8 cellular contexts compared by ENCODE assay signal in the genomic region with DNA sequence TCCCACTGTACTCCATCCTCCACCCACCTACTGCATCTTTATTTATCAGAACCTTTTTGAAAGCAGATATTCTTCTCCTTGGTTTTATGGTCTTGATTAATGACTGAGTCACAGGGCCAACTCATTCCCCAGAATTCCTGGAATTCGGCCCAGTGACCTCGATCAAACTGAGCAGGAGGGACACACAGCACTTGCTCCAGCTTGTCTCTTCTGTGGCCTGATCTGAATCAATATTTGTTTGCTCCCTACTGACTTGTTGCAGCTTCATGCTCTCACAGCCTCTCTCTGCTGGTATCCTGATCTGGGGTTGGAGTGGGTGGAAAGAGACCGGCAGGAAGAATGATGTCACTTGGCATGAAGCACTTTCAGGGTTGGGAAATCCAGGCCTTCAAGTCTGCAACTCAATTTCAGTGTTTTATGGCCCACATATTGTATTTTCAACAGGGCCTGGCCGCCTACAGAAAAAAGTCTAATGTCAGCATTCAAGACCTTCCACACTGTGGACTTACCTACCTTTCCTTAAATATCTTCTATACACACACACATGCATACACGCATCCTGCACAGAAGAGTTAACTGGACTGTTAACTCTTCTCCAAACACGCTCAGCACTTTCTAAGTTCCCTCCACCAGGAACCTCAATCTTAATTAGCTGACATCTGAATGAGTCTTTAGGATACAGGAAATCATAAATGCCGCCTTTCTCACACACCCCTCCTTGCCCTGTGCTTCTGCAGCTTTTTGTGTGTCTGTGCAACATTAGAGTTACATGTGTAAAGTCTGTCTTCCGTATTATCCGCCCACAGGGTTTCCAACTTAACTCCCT. TPM values are rescaled to one million over a fixed set of nuclear protein-coding genes. Genes with fewer than 3 reads are reported as not detected.
A peak's percentile ranks its signal among the peaks of the same experiment; 100 is the strongest.
DNase-seq lines count a peak whose midpoint lies in the region; ATAC-seq, FAIRE-seq and TF ChIP-seq lines count a peak whose summit lies in the region.

No MANE protein-coding gene starts in this region.

- no peak for TF ChIP-seq RAD21 in HepG2 (CRISPR knock-in tag; IDR thresholded peaks at IDR 0.05)

- H3K4me1 ChIP-seq in HepG2 (ENCODE audit: insufficient read depth, low read length), result peaks cover 89% of the 10 kb centered on the region

- H3K9me3 Mint-ChIP-seq in MCF 10A (ENCODE audit: unreplicated experiment) (no peaks in the 10 kb centered on the region), type B pancreatic cell (no peaks in the 10 kb centered on the region)

- H3K27ac ChIP-seq in HepG2 (ENCODE audit: extremely low read length, insufficient read depth, low read length), result peak overlapping the region; percentile 96

- peaks cover 0 to 12% of the 10 kb centered on the region in 2 experiments; a peak in 4 of 5 replicates for H3K36me3 ChIP-seq in HepG2 (replicated peaks in 1 of 2; ENCODE audit: control insufficient read depth in 1 of 2, insufficient read depth in 2 of 2, low read length in 2 of 2)

- peak overlapping the region; percentile 79 for H3K9ac ChIP-seq in HepG2 (ENCODE audit: insufficient read depth, low read depth, low read length)

- H3K27me3 Mint-ChIP-seq in MCF 10A (ENCODE audit: insufficient read depth, unreplicated experiment), result no peaks in the 10 kb centered on the region
- peaks cover 8% of the 10 kb centered on the region for H3K27me3 Mint-ChIP-seq in type B pancreatic cell

- intact Hi-C loops in MCF 10A (cut with micrococcal nuclease) (loop anchor here (1.0 to 2.0 kb wide), 3 partner anchors 19 to 28 kb away; no protein-coding TSS in a partner anchor), HepG2 (cut with micrococcal nuclease; ENCODE audit: unreplicated experiment) (loop anchor here (1.0 to 5.0 kb wide), 4 partner anchors 14 to 84 kb away; a partner anchor contains a TSS)

- in situ Hi-C loops in HepG2 (cut with HindIII; ENCODE audit: extremely low pct_ligation_motif_present, low pct_unique_long_range_greater_than_20kb), result no loop called here

- H3K4me3 Mint-ChIP-seq in MCF 10A (ENCODE audit: unreplicated experiment), result peak overlapping the region; percentile 98
- H3K4me3 Mint-ChIP-seq in type B pancreatic cell, result peak overlapping the region; percentile 91

- peak; percentile 35 to 64; a peak in 2 of 4 replicates for TF ChIP-seq POLR2A in HepG2 (IDR thresholded peaks at IDR 0.05; ENCODE audit: insufficient read depth in 1 of 2, low read depth in 2 of 2, low read length in 2 of 2)

- H4K20me1 ChIP-seq in HepG2 (ENCODE audit: insufficient read depth, low read length), result no peaks in the 10 kb centered on the region

- peak overlapping the region in 1 of 3 experiments; percentile 24; a peak in 1 of 6 replicates for H3K4me3 ChIP-seq in HepG2 (replicated peaks in 1 of 3; ENCODE audit: insufficient read depth in 1 of 3, low read depth in 2 of 3, low read length in 3 of 3)

- H3K9me3 ChIP-seq in HepG2 (ENCODE audit: low read length), result no peaks in the 10 kb centered on the region

- H3K27ac Mint-ChIP-seq in MCF 10A (ENCODE audit: low read depth, unreplicated experiment) (peak overlapping the region; percentile 91), type B pancreatic cell (peak overlapping the region; percentile 97)

- FAIRE-seq in HepG2 (lab: Jason Lieb, UNC), result peak; percentile 98

- TF ChIP-seq EP300 in HepG2 (IDR thresholded peaks at IDR 0.05; ENCODE audit: low read depth in 2 of 2, low read length in 2 of 2) (peak in 1 of 2 experiments; percentile 92; a peak in 2 of 4 replicates), HepG2 (CRISPR knock-in tag; IDR thresholded peaks at IDR 0.05; ENCODE audit: borderline replicate concordance) (peak; percentile 83)

- peak; percentile 54 to 84 for DNase-seq in NCI-H2081 (lab: John Stamatoyannopoulos, UW)
- DNase-seq in NCI-H2081 treated with DMSO at 0.1 percent for 48 hours (lab: John Stamatoyannopoulos, UW), result no peak
- DNase-seq in NCI-H2107 (lab: John Stamatoyannopoulos, UW), result peak; percentile 34
- DNase-seq in MCF 10A (ENCODE audit: unreplicated experiment), result peak; percentile 99
- DNase-seq in HepG2 (ENCODE audit: low spot score), result peak; percentile 99
- no peak for DNase-seq in type B pancreatic cell (ENCODE audit: extremely low spot score, unreplicated experiment)
- no peak for DNase-seq in GDM1 (lab: John Stamatoyannopoulos, UW)
- DNase-seq in stimulated activated CD4-positive, alpha-beta T cell treated with anti-CD3 and anti-CD28 coated beads, Interleukin-1b, Interleukin-23, amount 100 ng/mL, for 48 hours, result no peak

- H3K36me3 Mint-ChIP-seq in MCF 10A (ENCODE audit: insufficient read depth, unreplicated experiment) (peaks cover 90% of the 10 kb centered on the region), type B pancreatic cell (peaks cover 50% of the 10 kb centered on the region)

- H3K79me2 ChIP-seq in HepG2 (ENCODE audit: insufficient read depth, low read length), result peaks cover 74% of the 10 kb centered on the region

- no peaks in the 10 kb centered on the region for H3K27me3 ChIP-seq in HepG2 (ENCODE audit: control insufficient read depth in 1 of 2, insufficient read depth in 2 of 2, low read length in 2 of 2)

- 35% methylated on average over 9 of the region's 9 CpGs for WGBS in HepG2 (ENCODE audit: low lambda C conversion rate)

- ATAC-seq in HepG2, result peak; percentile 96

- H2AFZ ChIP-seq in HepG2 (ENCODE audit: low read length), result no peak overlapping the region

- TSS peak; percentile 24 for BruUV-seq in MCF 10A (replicated peaks; lab: Mats Ljungman, UMichigan)
- TSS peak; percentile 74 for BruUV-seq in HepG2 (replicated peaks; lab: Mats Ljungman, UMichigan)

- TF ChIP-seq CTCF in MCF 10A (IDR thresholded peaks at IDR 0.05; ENCODE audit: unreplicated experiment), result no peak
- TF ChIP-seq CTCF in HepG2 (CRISPR knock-in tag; IDR thresholded peaks at IDR 0.05), result no peak
- TF ChIP-seq CTCF in type B pancreatic cell (conservative IDR thresholded peaks at IDR 0.05), result no peak

- CTCF ChIA-PET in MCF 10A (lab: Yijun Ruan, JAX), result interaction anchor here (0.6 to 2.2 kb wide), 8 partner anchors 17 to 698 kb away, joined by 3 to 11 read pairs (median 5); no protein-coding TSS in a partner anchor
- CTCF ChIA-PET in HepG2 (lab: Yijun Ruan, JAX; ENCODE audit: low intra/inter-chr PET ratio, low total read pairs), result interaction anchor here (0.6 kb wide), 1 partner anchor 9 kb away, joined by 3 read pairs; no protein-coding TSS in a partner anchor

- H3K4me1 Mint-ChIP-seq in MCF 10A (ENCODE audit: insufficient read depth, unreplicated experiment), result peaks cover 75% of the 10 kb centered on the region
- peaks cover 68% of the 10 kb centered on the region for H3K4me1 Mint-ChIP-seq in type B pancreatic cell (ENCODE audit: unreplicated experiment)

- H3K4me2 ChIP-seq in HepG2 (ENCODE audit: low read depth, low read length), result peak overlapping the region; percentile 59

- POLR2A ChIA-PET in MCF 10A (lab: Yijun Ruan, JAX) (interaction anchor here (0.5 to 13.9 kb wide), 22 partner anchors 8 to 1406 kb away, joined by 3 to 461 read pairs (median 4); a partner anchor contains a TSS), HepG2 (lab: Yijun Ruan, JAX) (interaction anchor here (0.9 to 6.1 kb wide), 9 partner anchors 9 to 84 kb away, joined by 3 to 117 read pairs (median 4); no protein-coding TSS in a partner anchor)

TF ChIP-seq in HepG2, 621 proteins besides CTCF, POLR2A, EP300 and RAD21 (continues in another document):
- TF ChIP-seq, protein P1, sequence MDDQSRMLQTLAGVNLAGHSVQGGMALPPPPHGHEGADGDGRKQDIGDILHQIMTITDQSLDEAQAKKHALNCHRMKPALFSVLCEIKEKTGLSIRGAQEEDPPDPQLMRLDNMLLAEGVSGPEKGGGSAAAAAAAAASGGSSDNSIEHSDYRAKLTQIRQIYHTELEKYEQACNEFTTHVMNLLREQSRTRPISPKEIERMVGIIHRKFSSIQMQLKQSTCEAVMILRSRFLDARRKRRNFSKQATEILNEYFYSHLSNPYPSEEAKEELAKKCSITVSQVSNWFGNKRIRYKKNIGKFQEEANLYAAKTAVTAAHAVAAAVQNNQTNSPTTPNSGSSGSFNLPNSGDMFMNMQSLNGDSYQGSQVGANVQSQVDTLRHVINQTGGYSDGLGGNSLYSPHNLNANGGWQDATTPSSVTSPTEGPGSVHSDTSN (CRISPR knock-in tag; IDR thresholded peaks at IDR 0.05; ENCODE audit: borderline replicate concordance), result no peak
- TF ChIP-seq ATRX (CRISPR knock-in tag; IDR thresholded peaks at IDR 0.05; ENCODE audit: borderline replicate concordance) (no peak), DR1 (CRISPR knock-in tag; IDR thresholded peaks at IDR 0.05) (no peak), MBD4 (IDR thresholded peaks at IDR 0.05; ENCODE audit: borderline replicate concordance, low read length) (no peak), ZNF160 (CRISPR knock-in tag; IDR thresholded peaks at IDR 0.05) (no peak), ZNF121 (CRISPR knock-in tag; IDR thresholded peaks at IDR 0.05) (0 out of 2 replicates have a peak, but pooled peaks have one; percentile 13), SNAPC2 (CRISPR knock-in tag; IDR thresholded peaks at IDR 0.05) (no peak), DNMT1 (CRISPR knock-in tag; IDR thresholded peaks at IDR 0.05) (no peak), TOE1 (CRISPR knock-in tag; IDR thresholded peaks at IDR 0.05) (peak; percentile 90)

RNA-seq across cellular contexts. Expression of a gene that starts 4.6 kb away (rescaled TPM):
- 3,317 and 3,451 TPM in 2 replicates for total RNA-seq in MCF 10A (2022)
- 196 and 233 TPM in 2 replicates for total RNA-seq in HepG2 (2016; rRNA removed; fragmentation: Illumina TruSeq; extraction: Trizol)
- 267 and 332 TPM in 2 replicates for total RNA-seq in HepG2 (2016; cell fraction: cytosol; rRNA removed; fragmentation: Illumina TruSeq; extraction: Trizol; ENCODE audit: low read depth)
- 199 and 222 TPM in 2 replicates for total RNA-seq in HepG2 (2016; cell fraction: insoluble cytoplasmic fraction; rRNA removed; fragmentation: Illumina TruSeq; extraction: Trizol)
- total RNA-seq in HepG2 (2016; cell fraction: membrane; rRNA removed; fragmentation: Illumina TruSeq; extraction: Trizol), result 458 TPM in 2 replicates
- total RNA-seq in HepG2 (2016; cell fraction: nucleus; rRNA removed; fragmentation: Illumina TruSeq; extraction: Trizol), result 71.2 and 77.0 TPM in 2 replicates
- 530 and 613 TPM in 2 replicates for polyA plus RNA-seq in HepG2 (2011; rRNA removed)
- polyA plus RNA-seq in HepG2 (2011; cell fraction: cytosol; rRNA removed), result 1,111 and 1,129 TPM in 2 replicates
- polyA plus RNA-seq in HepG2 (2011; cell fraction: nucleus; rRNA removed), result 334 and 382 TPM in 2 replicates
- 408 and 609 TPM in 2 replicates for polyA plus RNA-seq in HepG2 (2012)
- 359 and 376 TPM in 2 replicates for polyA plus RNA-seq in HepG2 (2016; cell fraction: cytosol; fragmentation: Illumina TruSeq; extraction: Trizol; ENCODE audit: low read depth)
- polyA plus RNA-seq in HepG2 (2016; cell fraction: insoluble cytoplasmic fraction; fragmentation: Illumina TruSeq; extraction: Trizol; ENCODE audit: low read depth), result 206 and 224 TPM in 2 replicates
- polyA plus RNA-seq in HepG2 (2016; cell fraction: membrane; fragmentation: Illumina TruSeq; extraction: Trizol; ENCODE audit: low read depth), result 410 and 414 TPM in 2 replicates
- polyA plus RNA-seq in HepG2 (2016; cell fraction: nucleus; fragmentation: Illumina TruSeq; extraction: Trizol; ENCODE audit: insufficient read depth, low read depth), result 104 and 114 TPM in 2 replicates
- polyA minus RNA-seq in HepG2 (2011; rRNA and poly(A)+ RNA removed; ENCODE audit: low replicate concordance), result 575 and 2,115 TPM in 2 replicates
- polyA minus RNA-seq in HepG2 (2011; cell fraction: cytosol; rRNA and poly(A)+ RNA removed), result 200 and 206 TPM in 2 replicates
- polyA minus RNA-seq in HepG2 (2011; cell fraction: nucleus; rRNA and poly(A)+ RNA removed), result 181 and 211 TPM in 2 replicates
- total RNA-seq in type B pancreatic cell (ENCODE audit: low replicate concordance), result 493 and 1,531 TPM in 2 replicates

Comparison
In these comparisons a context has a peak if more than half of its experiments do, and no peak if none do; other contexts are left out.
1. DNase-seq: peak in NCI-H2081 (2 of 2), NCI-H2107 (single experiment), MCF 10A (single experiment) and HepG2 (single experiment); none in NCI-H2081 treated with DMSO at 0.1 percent for 48 hours (single experiment), type B pancreatic cell (single experiment), GDM1 (single experiment) and stimulated activated CD4-positive, alpha-beta T cell treated with anti-CD3 and anti-CD28 coated beads, Interleukin-1b, Interleukin-23, amount 100 ng/mL, for 48 hours (single experiment).